8 cellular contexts compared by ENCODE assay signal in the genomic region with DNA sequence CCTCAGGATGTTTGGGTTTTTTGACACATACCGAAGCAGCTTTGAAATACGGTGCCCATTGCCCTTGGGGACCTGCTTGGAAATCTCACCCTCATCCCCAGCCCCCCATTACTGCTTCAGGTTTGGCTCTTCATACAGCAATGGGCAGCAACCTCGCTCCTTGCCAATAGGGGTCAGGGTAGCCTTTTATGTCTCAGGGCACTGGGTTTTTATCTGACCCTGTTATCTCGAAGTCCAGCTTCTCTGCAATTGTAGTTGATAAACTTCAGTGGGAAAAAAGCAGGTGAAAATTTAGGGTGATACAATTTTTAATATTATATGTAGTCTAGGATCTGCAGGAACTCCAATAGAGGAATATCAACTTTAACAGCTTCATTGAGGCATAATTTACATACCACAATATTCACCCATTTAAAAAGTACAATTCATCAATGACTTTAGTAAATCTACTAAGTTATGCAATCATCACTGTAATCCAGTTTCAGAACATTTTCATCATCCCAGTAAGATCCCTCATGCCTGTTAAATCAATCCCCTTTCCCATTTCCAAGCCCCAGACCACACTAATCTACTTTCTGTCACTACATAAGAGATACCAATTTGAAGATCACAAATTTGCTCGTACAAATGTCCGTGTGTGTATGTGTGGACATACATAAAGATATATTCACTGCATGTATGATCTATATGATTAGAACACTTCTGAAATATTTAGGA.
A peak's percentile ranks its signal among the peaks of the same experiment; 100 is the strongest.
DNase-seq lines count a peak whose midpoint lies in the region; ATAC-seq and TF ChIP-seq lines count a peak whose summit lies in the region.

No MANE protein-coding gene starts in this region.

- peaks cover 21% of the 10 kb centered on the region for H3K4me1 Mint-ChIP-seq in type B pancreatic cell (ENCODE audit: unreplicated experiment)

- DNase-seq in BE2C (peak; percentile 52), RPMI7951 (ENCODE audit: low read depth) (peak; percentile 51), foreskin fibroblast (peak in 1 of 2 donors; percentile 73), type B pancreatic cell (ENCODE audit: extremely low spot score, unreplicated experiment) (no peak), GF-D8 (lab: John Stamatoyannopoulos, UW) (no peak), NCI-H2081 treated with DMSO at 0.1 percent for 48 hours (lab: John Stamatoyannopoulos, UW) (no peak)
- DNase-seq in stimulated activated CD4-positive, alpha-beta T cell treated with anti-CD3 and anti-CD28 coated beads, Interleukin-1b, Interleukin-23, amount 100 ng/mL, for 48 hours, result no peak

- no peaks in the 10 kb centered on the region for H3K27me3 Mint-ChIP-seq in type B pancreatic cell

- H3K4me1 ChIP-seq in BE2C, result peaks cover 17% of the 10 kb centered on the region

- H3K9me3 ChIP-seq in BE2C, result no peaks in the 10 kb centered on the region

- peak; percentile 87 for TF ChIP-seq CTCF in BE2C (IDR thresholded peaks at IDR 0.05; ENCODE audit: low read depth, low read length)
- TF ChIP-seq CTCF in foreskin fibroblast (IDR thresholded peaks at IDR 0.05; ENCODE audit: low read depth, low read length), result peak; percentile 71
- peak; percentile 76 for TF ChIP-seq CTCF in type B pancreatic cell (conservative IDR thresholded peaks at IDR 0.05)

- H3K4me3 ChIP-seq in BE2C (ENCODE audit: low read depth, low read length) (no peak overlapping the region), foreskin fibroblast (ENCODE audit: low read depth in 1 of 2, low read length in 2 of 2) (no peak overlapping the region)

- no peaks in the 10 kb centered on the region for H3K9me3 Mint-ChIP-seq in type B pancreatic cell

- ATAC-seq in GM21360 (IDR thresholded peaks at IDR 0.05; ENCODE audit: unreplicated experiment), result peak; percentile 46

- no peaks in the 10 kb centered on the region for H3K36me3 Mint-ChIP-seq in type B pancreatic cell

- H3K27me3 ChIP-seq in BE2C, result no peaks in the 10 kb centered on the region

- H3K27ac Mint-ChIP-seq in type B pancreatic cell, result no peak overlapping the region

- H3K36me3 ChIP-seq in BE2C, result no peaks in the 10 kb centered on the region

- H3K4me3 Mint-ChIP-seq in type B pancreatic cell, result no peak overlapping the region

Comparison
In these comparisons a context has a peak if more than half of its experiments do, and no peak if none do; other contexts are left out.
1. DNase-seq: peak in BE2C (single experiment) and RPMI7951 (single experiment); none in type B pancreatic cell (single experiment), GF-D8 (single experiment), stimulated activated CD4-positive, alpha-beta T cell treated with anti-CD3 and anti-CD28 coated beads, Interleukin-1b, Interleukin-23, amount 100 ng/mL, for 48 hours (single experiment) and NCI-H2081 treated with DMSO at 0.1 percent for 48 hours (single experiment).
2. Peak in every context shown above with its lines, with median percentiles within 50 percentile points of each other: CTCF ChIP-seq.